ENCODE assay signal across 12 cellular contexts in the genomic region with DNA sequence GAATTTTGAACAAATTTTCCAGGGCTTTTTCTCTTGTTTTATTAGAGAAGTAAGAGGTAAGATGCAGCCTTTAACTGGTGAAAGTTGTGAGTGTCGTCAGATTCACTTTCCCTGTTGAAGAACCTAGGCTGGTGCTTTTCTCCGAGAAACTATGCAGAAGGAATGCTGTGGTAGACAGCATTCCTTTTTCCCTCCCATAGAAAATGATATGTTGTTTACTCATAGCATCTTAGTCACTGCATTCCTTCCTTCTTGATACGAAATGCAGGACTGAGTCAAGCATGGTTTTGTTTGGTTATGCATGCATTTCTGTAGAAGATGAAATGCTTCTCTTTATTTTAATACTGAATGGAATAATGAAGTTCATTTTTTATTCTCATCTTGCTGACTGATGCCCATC. TPM values are rescaled to one million over a fixed set of nuclear protein-coding genes. Genes with fewer than 3 reads are reported as not detected.
DNase-seq lines count a peak whose midpoint lies in the region; ATAC-seq and TF ChIP-seq lines count a peak whose summit lies in the region.
"Had no signal": no experiment of that assay in that cellular context is flagged by ENCODE, and none has a peak within 500 bp of the region (broad histone marks: within the 10 kb centered on the region; RNA-seq: fewer than 3 reads in every experiment).

No MANE protein-coding gene starts in this region.

- peak overlapping the region; percentile 95 for H3K27ac Mint-ChIP-seq in MCF 10A (ENCODE audit: low read depth, unreplicated experiment)

- intact Hi-C loops in MCF 10A (cut with micrococcal nuclease) (loop anchor here (10.0 kb wide), 2 partner anchors 169 to 251 kb away; no protein-coding TSS in a partner anchor), breast epithelium (cut with DNase I; ENCODE audit: low total_unique reads) (no loop called here)

- TF ChIP-seq CTCF in MCF 10A (IDR thresholded peaks at IDR 0.05; ENCODE audit: unreplicated experiment) (no peak), breast epithelium (IDR thresholded peaks at IDR 0.05) (no peak)

- H3K36me3 ChIP-seq in breast epithelium, result no peaks in the 10 kb centered on the region
- H3K36me3 ChIP-seq: heart left ventricle had no signal

- CTCF ChIA-PET in MCF 10A (lab: Yijun Ruan, JAX), result interaction anchor here (0.9 kb wide), 1 partner anchor 310 kb away, joined by 3 read pairs; no protein-coding TSS in a partner anchor

- H3K4me3 Mint-ChIP-seq in MCF 10A (ENCODE audit: unreplicated experiment), result no peak overlapping the region

- no peak for ATAC-seq in GM18505 (IDR thresholded peaks at IDR 0.05; ENCODE audit: unreplicated experiment)
- ATAC-seq: heart left ventricle had no signal

- TF ChIP-seq POLR2A in breast epithelium (IDR thresholded peaks at IDR 0.05) (no peak), GM18505 (IDR thresholded peaks at IDR 0.05; ENCODE audit: borderline replicate concordance, extremely low read depth, insufficient read depth, insufficient read length) (no peak)

- DNase-seq in MCF 10A (ENCODE audit: unreplicated experiment), result peak; percentile 79
- no peak for DNase-seq in breast epithelium (ENCODE audit: low spot score in 2 of 2)
- peak; percentile 93 for DNase-seq in astrocyte of the hippocampus (ENCODE audit: low read depth, low spot score)
- peak; percentile 71 for DNase-seq in islet precursor cell
- DNase-seq in HK-2 (ENCODE audit: unreplicated experiment), result no peak
- DNase-seq in nucleus accumbens (lab: John Stamatoyannopoulos, UW), result no peak
- no peak for DNase-seq in activated CD4-positive, CD25-positive, alpha-beta regulatory T cell treated with anti-CD3 and anti-CD28 coated beads, Interleukin-2, amount 50 U/mL, for 72 hours
- DNase-seq: anterior cingulate cortex, heart left ventricle had no signal

- no peaks in the 10 kb centered on the region for H3K9me3 Mint-ChIP-seq in MCF 10A (ENCODE audit: unreplicated experiment)

- H3K4me1 ChIP-seq in breast epithelium, result no peaks in the 10 kb centered on the region

- no peaks in the 10 kb centered on the region for H3K27me3 Mint-ChIP-seq in MCF 10A (ENCODE audit: insufficient read depth, unreplicated experiment)

- H3K9me3 ChIP-seq in breast epithelium, result no peaks in the 10 kb centered on the region
- H3K9me3 ChIP-seq: heart left ventricle had no signal

- no peak overlapping the region for H3K4me3 ChIP-seq in breast epithelium
- H3K4me3 ChIP-seq: heart left ventricle had no signal

- no peak overlapping the region for H3K27ac ChIP-seq in breast epithelium
- H3K27ac ChIP-seq: 22Rv1, heart left ventricle had no signal

- BruUV-seq in MCF 10A (replicated peaks; lab: Mats Ljungman, UMichigan), result no TSS peak

- POLR2A ChIA-PET in MCF 10A (lab: Yijun Ruan, JAX), result interaction anchor here (0.7 kb wide), 1 partner anchor 79 kb away, joined by 3 read pairs; no protein-coding TSS in a partner anchor

- H3K4me1 Mint-ChIP-seq in MCF 10A (ENCODE audit: insufficient read depth, unreplicated experiment), result peaks cover 35% of the 10 kb centered on the region

- no peaks in the 10 kb centered on the region for H3K36me3 Mint-ChIP-seq in MCF 10A (ENCODE audit: insufficient read depth, unreplicated experiment)

- no peaks in the 10 kb centered on the region for H3K27me3 ChIP-seq in breast epithelium

RNA-seq across cellular contexts. Expression of a gene that starts 3.4 kb away (rescaled TPM):
- total RNA-seq in MCF 10A (2022) (0.17 TPM in 1 of 2 replicates, not detected in the other), breast epithelium (10 to 100 TPM in 2 of 3 donors, 1 to 10 TPM in 1; 8.2 to 62.5 (median 18.6) TPM)
- total RNA-seq: T-helper 1 cell treated with Interleukin-12 subunit alpha and Interleukin-12 subunit beta and Interleukin-4 antibody, amounts not matched to agents 30 ng/mL and 1 ng/mL, for 36 hours had no signal

RNA-seq across cellular contexts. Expression of a gene that starts 39.6 kb away (rescaled TPM):
- total RNA-seq in MCF 10A (2022), result 8.5 and 10.4 TPM in 2 replicates
- 10 to 100 TPM in 1 of 3 donors, 1 to 10 TPM in 1, under 1 TPM in 1; 0.80 to 12.1 (median 1.6) TPM for total RNA-seq in breast epithelium
- total RNA-seq: T-helper 1 cell treated with Interleukin-12 subunit alpha and Interleukin-12 subunit beta and Interleukin-4 antibody, amounts not matched to agents 30 ng/mL and 1 ng/mL, for 36 hours had no signal

Comparison
In these comparisons a context has a peak if more than half of its experiments do, and no peak if none do; other contexts are left out.
1. DNase-seq: peak in MCF 10A (single experiment), astrocyte of the hippocampus (single experiment) and islet precursor cell (single experiment); none in breast epithelium (0 of 2), HK-2 (single experiment), nucleus accumbens (0 of 56) and activated CD4-positive, CD25-positive, alpha-beta regulatory T cell treated with anti-CD3 and anti-CD28 coated beads, Interleukin-2, amount 50 U/mL, for 72 hours (single experiment).